Comparison of ENCODE assay signal across 22 cellular contexts in genomic region chr6:12898603-12899002, GRCh38.
"Had no signal": no experiment of that assay in that cellular context is flagged by ENCODE, and none has a peak within 500 bp of the region (broad histone marks: within the 10 kb centered on the region; RNA-seq: fewer than 3 reads in every experiment).

No MANE protein-coding gene starts in this region.

- H3K4me2 ChIP-seq: hepatocyte had no signal

- H3K27me3 ChIP-seq: ovary, right atrium auricular region, right lobe of liver, upper lobe of left lung, vagina had no signal

- H3K9me3 Mint-ChIP-seq: naive thymus-derived CD4-positive, alpha-beta T cell; natural killer cell treated with Interleukin-12 subunit alpha and Interleukin-12 subunit beta and Interleukin-15 and Interleukin-18, amount 100 ng/mL, for 72 hours; stimulated activated effector memory CD8-positive, alpha-beta T cell treated with anti-CD3 and anti-CD28 coated beads, Interleukin-12 subunit alpha, Interleukin-12 subunit beta, amount 100 ng/mL, for 72 hours; stimulated activated naive CD8-positive, alpha-beta T cell treated with anti-CD3 and anti-CD28 coated beads, Interleukin-15, amount 100 ng/mL, for 72 hours had no signal

- H3K4me3 ChIP-seq: hepatocyte, left ventricle myocardium inferior, lung, mucosa of descending colon, ovary, right atrium auricular region, right lobe of liver, transverse colon, upper lobe of left lung, vagina had no signal

- H3K27ac ChIP-seq: hepatocyte, left ventricle myocardium inferior, ovary, right atrium auricular region, right lobe of liver, transverse colon, upper lobe of left lung, vagina had no signal

- H3K9me3 ChIP-seq: left ventricle myocardium inferior, mucosa of descending colon, ovary, right atrium auricular region, right lobe of liver, transverse colon, upper lobe of left lung, vagina had no signal

- H3K4me1 ChIP-seq: right lobe of liver, vagina had no signal

- H3K4me1 Mint-ChIP-seq: naive thymus-derived CD4-positive, alpha-beta T cell; stimulated activated effector memory CD8-positive, alpha-beta T cell treated with anti-CD3 and anti-CD28 coated beads, Interleukin-12 subunit alpha, Interleukin-12 subunit beta, amount 100 ng/mL, for 72 hours; stimulated activated naive CD8-positive, alpha-beta T cell treated with anti-CD3 and anti-CD28 coated beads, Interleukin-15, amount 100 ng/mL, for 72 hours had no signal

- H3K79me2 ChIP-seq: hepatocyte had no signal

- H3K27ac Mint-ChIP-seq: naive thymus-derived CD4-positive, alpha-beta T cell; natural killer cell treated with Interleukin-12 subunit alpha and Interleukin-12 subunit beta and Interleukin-15 and Interleukin-18, amount 100 ng/mL, for 72 hours; progenitor cell of endocrine pancreas; stimulated activated effector memory CD8-positive, alpha-beta T cell treated with anti-CD3 and anti-CD28 coated beads, Interleukin-12 subunit alpha, Interleukin-12 subunit beta, amount 100 ng/mL, for 72 hours had no signal

- H3K36me3 ChIP-seq: left ventricle myocardium inferior, ovary, right atrium auricular region, right lobe of liver, transverse colon, upper lobe of left lung, vagina had no signal

- DNase-seq: islet precursor cell; left ventricle myocardium inferior; midbrain; mucosa of descending colon; naive thymus-derived CD4-positive, alpha-beta T cell; ovary; right lobe of liver; stimulated activated CD4-positive, alpha-beta T cell treated with anti-CD3 and anti-CD28 coated beads, Interleukin-12 subunit alpha, Interleukin-12 subunit beta, amount 100 ng/mL, for 4 hours; stimulated activated CD4-positive, alpha-beta T cell treated with anti-CD3 and anti-CD28 coated beads, Interleukin-15, amount 100 ng/mL, for 24 hours; stimulated activated CD4-positive, alpha-beta T cell treated with anti-CD3 and anti-CD28 coated beads, Interleukin-4, amount 100 ng/mL, for 24 hours; stimulated activated naive CD4-positive, alpha-beta T cell treated with Interleukin-2 at 50 U/mL for 16 hours; stimulated activated naive CD8-positive, alpha-beta T cell treated with anti-CD3 and anti-CD28 coated beads, Interleukin-15, amount 100 ng/mL, for 72 hours; substantia nigra; transverse colon; upper lobe of left lung had no signal

- H3K36me3 Mint-ChIP-seq: naive thymus-derived CD4-positive, alpha-beta T cell; natural killer cell treated with Interleukin-12 subunit alpha and Interleukin-12 subunit beta and Interleukin-15 and Interleukin-18, amount 100 ng/mL, for 72 hours; stimulated activated effector memory CD8-positive, alpha-beta T cell treated with anti-CD3 and anti-CD28 coated beads, Interleukin-12 subunit alpha, Interleukin-12 subunit beta, amount 100 ng/mL, for 72 hours had no signal

- H3K4me3 Mint-ChIP-seq: naive thymus-derived CD4-positive, alpha-beta T cell; natural killer cell treated with Interleukin-12 subunit alpha and Interleukin-12 subunit beta and Interleukin-15 and Interleukin-18, amount 100 ng/mL, for 72 hours; stimulated activated effector memory CD8-positive, alpha-beta T cell treated with anti-CD3 and anti-CD28 coated beads, Interleukin-12 subunit alpha, Interleukin-12 subunit beta, amount 100 ng/mL, for 72 hours; stimulated activated naive CD8-positive, alpha-beta T cell treated with anti-CD3 and anti-CD28 coated beads, Interleukin-15, amount 100 ng/mL, for 72 hours had no signal

- ATAC-seq: naive thymus-derived CD4-positive, alpha-beta T cell; stimulated activated effector memory CD8-positive, alpha-beta T cell treated with anti-CD3 and anti-CD28 coated beads, Interleukin-12 subunit alpha, Interleukin-12 subunit beta, amount 100 ng/mL, for 72 hours; stimulated activated naive CD8-positive, alpha-beta T cell treated with anti-CD3 and anti-CD28 coated beads, Interleukin-15, amount 100 ng/mL, for 72 hours had no signal

- H2AFZ ChIP-seq: hepatocyte had no signal
